ENCODE assay signal across 2 cellular contexts in the genomic region with DNA sequence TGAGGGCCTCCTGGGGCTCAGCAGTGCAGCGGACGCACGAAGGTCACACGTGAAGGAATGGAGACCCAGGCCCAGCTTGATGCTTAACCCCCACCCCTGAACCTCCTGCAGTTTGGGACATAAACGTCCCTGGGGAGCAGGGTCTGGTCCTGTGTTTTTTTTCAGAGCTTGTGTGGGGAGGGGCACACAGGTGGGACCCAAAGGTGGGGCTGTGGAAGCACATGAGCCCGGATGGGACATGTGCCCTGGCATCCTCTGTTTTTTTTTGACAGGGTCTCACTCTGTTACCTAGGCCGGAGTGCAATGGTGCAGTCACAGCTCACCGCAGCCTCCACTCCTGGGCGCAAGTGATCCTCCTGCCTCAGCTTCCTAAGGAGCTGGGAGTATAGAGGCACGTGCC.
A peak's percentile ranks its signal among the peaks of the same experiment; 100 is the strongest.
TF ChIP-seq lines count a peak whose summit lies in the region.

No MANE protein-coding gene starts in this region.

TF ChIP-seq in GM12891, 5 proteins besides CTCF, POLR2A, EP300 and RAD21:
- no peak for TF ChIP-seq TAF1 (IDR thresholded peaks at IDR 0.05; ENCODE audit: low read depth, low read length)
- TF ChIP-seq POLR2AphosphoS5 (IDR thresholded peaks at IDR 0.05; ENCODE audit: low read depth, low read length) = peak; percentile 51; the same call in 1 of the 2 replicates
TF ChIP-seq in GM12891: peak in this region for 1.

TF ChIP-seq in K562, 482 proteins besides CTCF, POLR2A, EP300 and RAD21:
- peak; percentile 57; the same call in 1 of the 2 replicates for TF ChIP-seq POLR2G (IDR thresholded peaks at IDR 0.05; ENCODE audit: low read depth, low read length)
- TF ChIP-seq CHD2 (IDR thresholded peaks at IDR 0.05; ENCODE audit: low read depth, low read length) = no peak
- TF ChIP-seq ZNF124 (CRISPR knock-in tag; IDR thresholded peaks at IDR 0.05) = no peak
